31 cellular contexts compared by ENCODE assay signal in the genomic region with DNA sequence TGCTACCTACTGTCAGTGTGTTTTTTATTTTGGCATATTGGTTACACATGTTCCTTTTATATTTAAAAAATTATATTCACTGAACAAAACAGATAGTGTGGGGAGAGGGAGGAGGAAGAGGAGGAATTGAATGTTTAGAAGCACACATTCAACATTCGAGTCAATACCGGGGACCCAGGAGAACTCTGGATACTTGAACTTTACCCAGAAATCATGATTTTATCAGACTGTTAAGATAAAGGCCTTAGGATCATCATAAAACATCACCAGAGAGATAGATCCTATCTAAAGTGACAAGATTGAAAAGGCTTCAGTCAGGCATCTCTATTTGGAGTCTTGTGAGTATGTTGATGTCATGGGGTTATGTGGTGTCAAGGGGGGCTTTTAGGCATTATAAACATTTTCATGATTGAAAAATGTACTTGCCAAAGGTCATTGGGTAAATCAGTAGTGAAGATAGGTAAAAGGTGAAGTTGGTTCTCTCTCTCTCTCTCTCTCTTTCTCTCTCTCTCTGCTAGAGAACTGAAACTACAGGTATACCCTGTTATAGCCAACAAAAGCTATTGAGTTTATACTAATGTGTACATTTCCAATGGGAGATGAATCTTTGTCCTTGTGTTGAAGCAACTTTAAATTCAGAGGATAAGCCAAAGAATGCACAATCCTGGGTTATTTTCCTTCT. TPM values are rescaled to one million over a fixed set of nuclear protein-coding genes. Genes with fewer than 3 reads are reported as not detected.
"Had no signal": no experiment of that assay in that cellular context is flagged by ENCODE, and none has a peak within 500 bp of the region (broad histone marks: within the 10 kb centered on the region; RNA-seq: fewer than 3 reads in every experiment).

No MANE protein-coding gene starts in this region.

- FAIRE-seq: endometrium had no signal

- H3K27me3 Mint-ChIP-seq: activated B cell treated with CpG ODN at 0.5 μM for 24 hours; activated naive CD8-positive, alpha-beta T cell; activated T-helper 17 cell treated with anti-CD3 and anti-CD28 coated beads, Interleukin-2, amount 50 U/mL, for 72 hours had no signal

- H3K36me3 Mint-ChIP-seq: activated naive CD8-positive, alpha-beta T cell had no signal

- H3K4me1 Mint-ChIP-seq: activated B cell treated with CpG ODN at 0.5 μM for 24 hours; activated T-helper 17 cell treated with anti-CD3 and anti-CD28 coated beads, Interleukin-2, amount 50 U/mL, for 72 hours; T-helper 17 cell had no signal

- DNase-seq: activated B cell treated with CpG ODN at 0.5 μM for 24 hours; activated CD4-positive, alpha-beta T cell treated with anti-CD3 and anti-CD28 coated beads for 48 hours; activated CD4-positive, alpha-beta T cell treated with anti-CD3 and anti-CD28 coated beads, Interleukin-2, amount 50 U/mL, for 1 hour; activated CD4-positive, alpha-beta T cell treated with anti-CD3 and anti-CD28 coated beads, Interleukin-2, amount 50 U/mL, for 48 hours; activated CD8-positive, alpha-beta memory T cell treated with anti-CD3 and anti-CD28 coated beads for 24 hours; activated CD8-positive, alpha-beta T cell treated with anti-CD3 and anti-CD28 coated beads for 36 hours; activated effector memory CD4-positive, alpha-beta T cell treated with Interleukin-2 at 50 U/mL for 16 hours; activated gamma-delta T cell treated with Interleukin-2 at 50 U/mL for 16 hours; activated naive CD4-positive, alpha-beta T cell treated with anti-CD3 and anti-CD28 coated beads, Interleukin-2, amount 50 U/mL, for 16 hours; activated naive CD4-positive, alpha-beta T cell treated with Interleukin-2 at 50 U/mL for 16 hours; activated T-cell treated with anti-CD3 and anti-CD28 coated beads, Interleukin-2, amount 50 U/mL, for 4 hours; amniotic stem cell; anterior cingulate cortex; body of pancreas; caudate nucleus; cortex of kidney; dermis blood vessel endothelial cell; effector CD4-positive, alpha-beta T cell; esophagus squamous epithelium; T-helper 1 cell; T-helper 17 cell; T1000; WERI-Rb-1 had no signal

- H3K27ac ChIP-seq: body of pancreas, epithelial cell of prostate, esophagus squamous epithelium, gastroesophageal sphincter, WERI-Rb-1 had no signal

- H3K27me3 ChIP-seq: body of pancreas, esophagus squamous epithelium, gastroesophageal sphincter had no signal

- H3K27ac Mint-ChIP-seq: activated B cell treated with CpG ODN at 0.5 μM for 24 hours; activated CD8-positive, alpha-beta T cell treated with anti-CD3 and anti-CD28 coated beads for 36 hours; activated naive CD8-positive, alpha-beta T cell; activated T-helper 17 cell treated with anti-CD3 and anti-CD28 coated beads, Interleukin-2, amount 50 U/mL, for 72 hours; T-helper 17 cell; T-helper 2 cell treated with Interferon-gamma antibody and Interleukin-4, amounts not matched to agents 5 μg/mL and 100 μg/mL, for 36 hours had no signal

- H3K4me1 ChIP-seq: esophagus squamous epithelium, gastroesophageal sphincter had no signal

- H3K4me3 ChIP-seq: body of pancreas, esophagus squamous epithelium, gastroesophageal sphincter had no signal

- H3K9me3 ChIP-seq: body of pancreas, esophagus squamous epithelium, gastroesophageal sphincter had no signal

- H3K9me3 Mint-ChIP-seq: activated B cell treated with CpG ODN at 0.5 μM for 24 hours; activated CD8-positive, alpha-beta T cell treated with anti-CD3 and anti-CD28 coated beads for 36 hours; activated T-cell treated with anti-CD3 and anti-CD28 coated beads, Interleukin-2, amount 50 U/mL, for 4 hours; activated T-helper 17 cell treated with anti-CD3 and anti-CD28 coated beads, Interleukin-2, amount 50 U/mL, for 72 hours; T-helper 2 cell treated with Interferon-gamma antibody and Interleukin-4, amounts not matched to agents 5 μg/mL and 100 μg/mL, for 36 hours had no signal

- H3K36me3 ChIP-seq: WERI-Rb-1 had no signal

- ATAC-seq: activated CD4-positive, CD25-positive, alpha-beta regulatory T cell treated with anti-CD3 and anti-CD28 coated beads, Interleukin-2, amount 50 U/mL, for 24 hours; activated CD8-positive, alpha-beta T cell treated with anti-CD3 and anti-CD28 coated beads for 36 hours; activated T-cell treated with anti-CD3 and anti-CD28 coated beads, Interleukin-2, amount 50 U/mL, for 4 hours; activated T-helper 17 cell treated with anti-CD3 and anti-CD28 coated beads, Interleukin-2, amount 50 U/mL, for 72 hours; body of pancreas; gastroesophageal sphincter; T-helper 17 cell had no signal

- H3K4me3 Mint-ChIP-seq: activated B cell treated with CpG ODN at 0.5 μM for 24 hours; activated CD8-positive, alpha-beta T cell treated with anti-CD3 and anti-CD28 coated beads for 36 hours; activated naive CD8-positive, alpha-beta T cell; activated T-cell treated with anti-CD3 and anti-CD28 coated beads, Interleukin-2, amount 50 U/mL, for 4 hours; activated T-helper 17 cell treated with anti-CD3 and anti-CD28 coated beads, Interleukin-2, amount 50 U/mL, for 72 hours; T-helper 17 cell; T-helper 2 cell treated with Interferon-gamma antibody and Interleukin-4, amounts not matched to agents 5 μg/mL and 100 μg/mL, for 36 hours had no signal

RNA-seq across cellular contexts. Expression of a gene that starts 16.9 kb away (rescaled TPM):
- total RNA-seq: activated CD8-positive, alpha-beta T cell treated with anti-CD3 and anti-CD28 coated beads for 36 hours; activated T-helper 17 cell treated with anti-CD3 and anti-CD28 coated beads, Interleukin-2, amount 50 U/mL, for 72 hours; chondrocyte; T-helper 17 cell had no signal
